1 cellular context compared by ENCODE assay signal in genomic region chr21:43733060-43733459, GRCh38.
TF ChIP-seq lines count a peak whose summit lies in the region.

No MANE protein-coding gene starts in this region.

TF ChIP-seq in K562, 482 proteins besides CTCF, POLR2A, EP300 and RAD21:
- TF ChIP-seq, protein P1, sequence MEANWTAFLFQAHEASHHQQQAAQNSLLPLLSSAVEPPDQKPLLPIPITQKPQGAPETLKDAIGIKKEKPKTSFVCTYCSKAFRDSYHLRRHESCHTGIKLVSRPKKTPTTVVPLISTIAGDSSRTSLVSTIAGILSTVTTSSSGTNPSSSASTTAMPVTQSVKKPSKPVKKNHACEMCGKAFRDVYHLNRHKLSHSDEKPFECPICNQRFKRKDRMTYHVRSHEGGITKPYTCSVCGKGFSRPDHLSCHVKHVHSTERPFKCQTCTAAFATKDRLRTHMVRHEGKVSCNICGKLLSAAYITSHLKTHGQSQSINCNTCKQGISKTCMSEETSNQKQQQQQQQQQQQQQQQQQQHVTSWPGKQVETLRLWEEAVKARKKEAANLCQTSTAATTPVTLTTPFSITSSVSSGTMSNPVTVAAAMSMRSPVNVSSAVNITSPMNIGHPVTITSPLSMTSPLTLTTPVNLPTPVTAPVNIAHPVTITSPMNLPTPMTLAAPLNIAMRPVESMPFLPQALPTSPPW (CRISPR knock-in tag; IDR thresholded peaks at IDR 0.05) = 0 out of 2 replicates have a peak, but pooled peaks have one; percentile 26
- no peak for TF ChIP-seq ZNF740 (CRISPR knock-in tag; IDR thresholded peaks at IDR 0.05)
- TF ChIP-seq ZNF740 (tag; IDR thresholded peaks at IDR 0.05) = peak in 1 of 2 experiments; percentile 74; a peak in 2 of 4 replicates
- no peak for TF ChIP-seq MECOM (CRISPR knock-in tag; IDR thresholded peaks at IDR 0.05)
